ENCODE assay signal across 9 cellular contexts in genomic region chr3:159824341-159824740, GRCh38. TPM values are rescaled to one million over a fixed set of nuclear protein-coding genes. Genes with fewer than 3 reads are reported as not detected.
DNase-seq lines count a peak whose midpoint lies in the region; ATAC-seq, FAIRE-seq and TF ChIP-seq lines count a peak whose summit lies in the region.
"Had no signal": no experiment of that assay in that cellular context is flagged by ENCODE, and none has a peak within 500 bp of the region (broad histone marks: within the 10 kb centered on the region; RNA-seq: fewer than 3 reads in every experiment).

No MANE protein-coding gene starts in this region.

- no peaks in the 10 kb centered on the region for H3K27me3 ChIP-seq in mammary epithelial cell (ENCODE audit: insufficient read depth, low read length)

- 8% methylated on average over 2 of the region's 2 CpGs for WGBS in mammary epithelial cell (ENCODE audit: low coverage, missing lambda C conversion rate)

- dilution Hi-C loops in mammary epithelial cell (cut with HindIII; ENCODE audit: low sequenced_read_pairs), result loop anchor here (10.0 kb wide), 1 partner anchor 50 kb away; no protein-coding TSS in a partner anchor

- H3K36me3 ChIP-seq in mammary epithelial cell (ENCODE audit: insufficient read depth, low read length), result no peaks in the 10 kb centered on the region

- no peak overlapping the region for H3K9ac ChIP-seq in mammary epithelial cell (ENCODE audit: insufficient read depth, low read length)

- CTCF ChIA-PET in mammary epithelial cell (lab: Charles Lee; ENCODE audit: low non-redundant PET), result interaction anchor here (0.9 kb wide), 1 partner anchor 19 kb away, joined by 3 read pairs; no protein-coding TSS in a partner anchor

- no peak for ATAC-seq in stimulated activated naive CD8-positive, alpha-beta T cell treated with anti-CD3 and anti-CD28 coated beads, Interleukin-15, Interleukin-2, amounts not matched to agents 100 U/mL and 50 U/mL, for 24 hours
- no peak for ATAC-seq in HG02885 (IDR thresholded peaks at IDR 0.05; ENCODE audit: poor library complexity, unreplicated experiment)

- H3K9me3 ChIP-seq in mammary epithelial cell (replicated peaks; ENCODE audit: insufficient read depth, low read length), result no peaks in the 10 kb centered on the region

- H3K4me2 ChIP-seq in mammary epithelial cell (ENCODE audit: insufficient read depth, low read depth, low read length), result peak overlapping the region; percentile 43

- H3K79me2 ChIP-seq in mammary epithelial cell (ENCODE audit: insufficient read depth, low read length), result peaks cover 67% of the 10 kb centered on the region

- FAIRE-seq in urothelium cell line (lab: Jason Lieb, UNC), result no peak

- no peaks in the 10 kb centered on the region for H4K20me1 ChIP-seq in mammary epithelial cell (ENCODE audit: insufficient read depth, low read length)

- peak; percentile 2 to 14 for DNase-seq in SHP77 (lab: John Stamatoyannopoulos, UW)
- no peak for DNase-seq in SHP77 treated with DMSO at 0.1 percent for 48 hours (lab: John Stamatoyannopoulos, UW)
- DNase-seq in mammary epithelial cell, result peak; percentile 88
- DNase-seq in kidney tubule cell (ENCODE audit: low spot score), result peak; percentile 92
- peak; percentile 73 for DNase-seq in urothelium cell line (ENCODE audit: low spot score)
- DNase-seq in stimulated activated naive CD8-positive, alpha-beta T cell treated with anti-CD3 and anti-CD28 coated beads, Interleukin-15, Interleukin-2, amounts not matched to agents 100 U/mL and 50 U/mL, for 24 hours, result no peak
- no peak for DNase-seq in NCI-H1436 (lab: John Stamatoyannopoulos, UW)
- DNase-seq: activated CD8-positive, alpha-beta memory T cell treated with anti-CD3 and anti-CD28 coated beads for 24 hours had no signal

- no peak overlapping the region for H2AFZ ChIP-seq in mammary epithelial cell (ENCODE audit: low read depth, low read length)

- peaks cover 60% of the 10 kb centered on the region for H3K4me1 ChIP-seq in mammary epithelial cell (ENCODE audit: insufficient read depth, low read length)

- in situ Hi-C loops in mammary epithelial cell (cut with MboI; ENCODE audit: low sequenced_read_pairs in 2 of 2), result loop anchor here (10.0 to 25.0 kb wide), 3 partner anchors 60 to 562 kb away; no protein-coding TSS in a partner anchor

- intact Hi-C loops in mammary epithelial cell (cut with micrococcal nuclease), result loop anchor here (5.0 kb wide), 2 partner anchors 163 to 562 kb away; partner anchors contain the start of gene IL12A

- TF ChIP-seq CTCF in mammary epithelial cell (conservative IDR thresholded peaks at IDR 0.05 in 1 of 2, IDR thresholded peaks at IDR 0.05 in 1 of 2; ENCODE audit: extremely low read depth in 1 of 2, insufficient read depth in 1 of 2, low read depth in 1 of 2, low read length in 2 of 2), result no peak

- peak overlapping the region; percentile 64 for H3K27ac ChIP-seq in mammary epithelial cell (ENCODE audit: insufficient read depth, low read depth, low read length)

- no TSS peak for BruUV-seq in mammary epithelial cell (replicated peaks; lab: Mats Ljungman, UMichigan)

- no peak overlapping the region for H3K4me3 ChIP-seq in mammary epithelial cell (replicated peaks in 1 of 3; ENCODE audit: insufficient read depth in 1 of 3, low read depth in 2 of 3, low read length in 3 of 3)

RNA-seq across cellular contexts. Expression of gene SCHIP1, which starts 15.3 kb away (rescaled TPM):
- total RNA-seq in mammary epithelial cell, result 1 to 10 TPM; 5.4 to 8.5 TPM
- 5.7 TPM for polyA plus RNA-seq in mammary epithelial cell
- polyA minus RNA-seq in mammary epithelial cell, result 1.2 TPM

Comparison
In these comparisons a context has a peak if more than half of its experiments do, and no peak if none do; other contexts are left out.
1. DNase-seq: peak in SHP77 (2 of 2), mammary epithelial cell (single experiment), kidney tubule cell (single experiment) and urothelium cell line (single experiment); none in SHP77 treated with DMSO at 0.1 percent for 48 hours (single experiment), stimulated activated naive CD8-positive, alpha-beta T cell treated with anti-CD3 and anti-CD28 coated beads, Interleukin-15, Interleukin-2, amounts not matched to agents 100 U/mL and 50 U/mL, for 24 hours (single experiment) and NCI-H1436 (single experiment).